In genomic region chr18:57784034-57784815, GRCh38 we compare ENCODE assay signal across 13 cellular contexts. TPM values are rescaled to one million over a fixed set of nuclear protein-coding genes. Genes with fewer than 3 reads are reported as not detected.
A peak's percentile ranks its signal among the peaks of the same experiment; 100 is the strongest.
DNase-seq lines count a peak whose midpoint lies in the region; ATAC-seq and TF ChIP-seq lines count a peak whose summit lies in the region.
"Had no signal": no experiment of that assay in that cellular context is flagged by ENCODE, and none has a peak within 500 bp of the region (broad histone marks: within the 10 kb centered on the region; RNA-seq: fewer than 3 reads in every experiment).

No MANE protein-coding gene starts in this region.

- TF ChIP-seq EP300 in esophagus muscularis mucosa (IDR thresholded peaks at IDR 0.05): no peak

- BruUV-seq in Panc1 (replicated peaks; lab: Mats Ljungman, UMichigan) (no TSS peak), Caco-2 (replicated peaks; lab: Mats Ljungman, UMichigan) (no TSS peak)

- peaks cover 9% of the 10 kb centered on the region for H3K4me1 Mint-ChIP-seq in Caco-2 (ENCODE audit: low read depth, unreplicated experiment)

- H3K27ac ChIP-seq in Panc1 (ENCODE audit: low read length) (peak overlapping the region; percentile 20; the same call in 1 of the 2 replicates), esophagus muscularis mucosa (replicated peaks in 1 of 4) (peak overlapping the region; percentile 29 to 82 (median 38)), osteoblast (ENCODE audit: low read depth, low read length) (peak overlapping the region; percentile 77)

- no peaks in the 10 kb centered on the region for H3K36me3 ChIP-seq in Panc1 (ENCODE audit: control insufficient read depth, insufficient read depth, low read length)
- H3K36me3 ChIP-seq in esophagus muscularis mucosa: no peaks in the 10 kb centered on the region
- no peaks in the 10 kb centered on the region for H3K36me3 ChIP-seq in osteoblast (ENCODE audit: insufficient read depth, low read length)
- H3K36me3 ChIP-seq in Caco-2 (ENCODE audit: control insufficient read depth, insufficient read depth, low read length): no peaks in the 10 kb centered on the region

- peaks cover 3% of the 10 kb centered on the region for H4K20me1 ChIP-seq in osteoblast (ENCODE audit: insufficient read depth, low read length)

- H3K9me3 Mint-ChIP-seq in Caco-2 (ENCODE audit: unreplicated experiment): no peaks in the 10 kb centered on the region
- H3K9me3 Mint-ChIP-seq: CD4-positive, alpha-beta memory T cell; stimulated activated naive CD8-positive, alpha-beta T cell treated with anti-CD3 and anti-CD28 coated beads, Interleukin-15, Interleukin-2, amounts not matched to agents 100 ng/mL and 50 ng/mL, for 24 hours had no signal

- CTCF ChIA-PET in Panc1 (lab: Charles Lee) (no interaction called here), Caco-2 (lab: Charles Lee) (no interaction called here)

- peak overlapping the region; percentile 35 for H3K4me2 ChIP-seq in osteoblast (ENCODE audit: insufficient read depth, low read length)

- no peak for TF ChIP-seq POLR2A in esophagus muscularis mucosa (IDR thresholded peaks at IDR 0.05; ENCODE audit: low read depth)

- intact Hi-C loops in Panc1 (cut with micrococcal nuclease; ENCODE audit: unreplicated experiment) (no loop called here), esophagus muscularis mucosa (cut with DNase I) (no loop called here), Caco-2 (cut with micrococcal nuclease; ENCODE audit: unreplicated experiment) (no loop called here)

- H3K27me3 ChIP-seq in Panc1 (ENCODE audit: control insufficient read depth, insufficient read depth, low read length): no peaks in the 10 kb centered on the region
- H3K27me3 ChIP-seq in esophagus muscularis mucosa: no peaks in the 10 kb centered on the region
- no peaks in the 10 kb centered on the region for H3K27me3 ChIP-seq in osteoblast (ENCODE audit: insufficient read depth, low read length)
- H3K27me3 ChIP-seq in Caco-2 (replicated peaks; ENCODE audit: control insufficient read depth, insufficient read depth, low read length): no peaks in the 10 kb centered on the region

- DNase-seq in Daoy (ENCODE audit: low read depth) (peak; percentile 40), Panc1 (ENCODE audit: low read depth, low spot score) (no peak), esophagus muscularis mucosa (ENCODE audit: extremely low spot score) (no peak), osteoblast (ENCODE audit: insufficient read length, low spot score, missing footprints) (peak; percentile 55), COLO829 (ENCODE audit: low spot score) (no peak), Caco-2 (no peak), foreskin melanocyte (no peak)
- DNase-seq: activated naive CD4-positive, alpha-beta T cell treated with Interleukin-2 at 50 U/mL for 16 hours; CD4-positive, alpha-beta memory T cell; NCI-H446 treated with DMSO at 0.1 percent for 48 hours; T1000 had no signal

- H3K27me3 Mint-ChIP-seq in Caco-2 (ENCODE audit: insufficient read depth, unreplicated experiment): no peaks in the 10 kb centered on the region
- H3K27me3 Mint-ChIP-seq: CD4-positive, alpha-beta memory T cell; stimulated activated naive CD8-positive, alpha-beta T cell treated with anti-CD3 and anti-CD28 coated beads, Interleukin-15, Interleukin-2, amounts not matched to agents 100 ng/mL and 50 ng/mL, for 24 hours had no signal

- WGBS in esophagus muscularis mucosa: 67% methylated on average over 16 of the region's 16 CpGs

- no peak for ATAC-seq in Panc1
- ATAC-seq in GM21447 (IDR thresholded peaks at IDR 0.05; ENCODE audit: unreplicated experiment): no peak

- H3K4me3 ChIP-seq in Panc1 (ENCODE audit: low read depth in 2 of 2, low read length in 2 of 2) (no peak overlapping the region), esophagus muscularis mucosa (no peak overlapping the region), osteoblast (ENCODE audit: insufficient read depth, low read length) (no peak overlapping the region), Caco-2 (ENCODE audit: low read depth, low read length) (no peak overlapping the region)

- H3K79me2 ChIP-seq in osteoblast (ENCODE audit: insufficient read depth, low read length): peaks cover 91% of the 10 kb centered on the region

- H3K4me1 ChIP-seq in Panc1 (ENCODE audit: control insufficient read depth, insufficient read depth, low read length): peaks cover 30% of the 10 kb centered on the region
- peaks cover 43 to 88% (median 74%) of the 10 kb centered on the region in 4 donors for H3K4me1 ChIP-seq in esophagus muscularis mucosa
- peaks cover 68% of the 10 kb centered on the region for H3K4me1 ChIP-seq in osteoblast (ENCODE audit: insufficient read depth, low read length)
- peaks cover 6% of the 10 kb centered on the region; the same call in 1 of the 2 replicates for H3K4me1 ChIP-seq in Caco-2

- no peaks in the 10 kb centered on the region for H3K9me3 ChIP-seq in Panc1 (ENCODE audit: control insufficient read depth, insufficient read depth, low read depth, low read length)
- no peaks in the 10 kb centered on the region for H3K9me3 ChIP-seq in esophagus muscularis mucosa
- H3K9me3 ChIP-seq in osteoblast (ENCODE audit: low read depth, low read length): no peaks in the 10 kb centered on the region
- no peaks in the 10 kb centered on the region for H3K9me3 ChIP-seq in Caco-2

- H2AFZ ChIP-seq in osteoblast (ENCODE audit: low read length): no peak overlapping the region

- POLR2A ChIA-PET in Panc1 (lab: Charles Lee): interaction anchor here (0.6 kb wide), 1 partner anchor 31 kb away, joined by 8 read pairs; no protein-coding TSS in a partner anchor
- POLR2A ChIA-PET in Caco-2 (lab: Charles Lee): no interaction called here

- TF ChIP-seq CTCF in Panc1 (IDR thresholded peaks at IDR 0.05) (no peak), esophagus muscularis mucosa (IDR thresholded peaks at IDR 0.05) (no peak), osteoblast (IDR thresholded peaks at IDR 0.05; ENCODE audit: extremely low read depth, low read depth, low read length) (no peak), Caco-2 (IDR thresholded peaks at IDR 0.05; ENCODE audit: insufficient read depth in 1 of 2, low read depth in 1 of 2, low read length in 1 of 2, severe bottlenecking in 1 of 2, unreplicated experiment in 1 of 2) (no peak)

- no peak overlapping the region for H3K4me3 Mint-ChIP-seq in Caco-2 (ENCODE audit: unreplicated experiment)
- H3K4me3 Mint-ChIP-seq: CD4-positive, alpha-beta memory T cell; stimulated activated naive CD8-positive, alpha-beta T cell treated with anti-CD3 and anti-CD28 coated beads, Interleukin-15, Interleukin-2, amounts not matched to agents 100 ng/mL and 50 ng/mL, for 24 hours had no signal

- no peak overlapping the region for H3K27ac Mint-ChIP-seq in Caco-2 (ENCODE audit: unreplicated experiment)
- H3K27ac Mint-ChIP-seq: CD4-positive, alpha-beta memory T cell; stimulated activated naive CD8-positive, alpha-beta T cell treated with anti-CD3 and anti-CD28 coated beads, Interleukin-15, Interleukin-2, amounts not matched to agents 100 ng/mL and 50 ng/mL, for 24 hours had no signal

- in situ Hi-C loops in Panc1 (cut with HindIII; ENCODE audit: low pct_unique_long_range_greater_than_20kb, low sequenced_read_pairs): no loop called here

- H3K36me3 Mint-ChIP-seq in Caco-2 (ENCODE audit: insufficient read depth, unreplicated experiment): peaks cover 16% of the 10 kb centered on the region

RNA-seq across cellular contexts. Expression of gene ATP8B1, which starts 18.9 kb away (rescaled TPM):
- 5.2 and 7.5 TPM in 2 replicates for total RNA-seq in Daoy (2014; rRNA removed; shearing (Covaris generic))
- total RNA-seq in Panc1 (2021; ENCODE audit: unreplicated experiment): 12.5 TPM
- polyA plus RNA-seq in Panc1 (2012; ENCODE audit: insufficient read length): 6.0 TPM
- total RNA-seq in esophagus muscularis mucosa: 10 to 100 TPM; 18.3 to 21.9 (median 19.6) TPM
- total RNA-seq in osteoblast: 41.5 and 46.7 TPM in 2 replicates
- total RNA-seq in Caco-2 (2022): 31.6 and 32.0 TPM in 2 replicates
- total RNA-seq: CD4-positive, alpha-beta memory T cell had no signal

Comparison
In these comparisons a context has a peak if more than half of its experiments do, and no peak if none do; other contexts are left out.
1. DNase-seq: peak in Daoy (single experiment) and osteoblast (single experiment); none in Panc1 (single experiment), esophagus muscularis mucosa (single experiment), COLO829 (single experiment), Caco-2 (0 of 2) and foreskin melanocyte (single experiment).
2. H3K27ac ChIP-seq: peak in every context shown above with its lines; median percentile 77 in osteoblast; 38 in esophagus muscularis mucosa; 20 in Panc1.